In genomic region chr2:219294356-219295351, GRCh38 we compare ENCODE assay signal across 8 cellular contexts. TPM values are rescaled to one million over a fixed set of nuclear protein-coding genes. Genes with fewer than 3 reads are reported as not detected.
A peak's percentile ranks its signal among the peaks of the same experiment; 100 is the strongest.
DNase-seq lines count a peak whose midpoint lies in the region; FAIRE-seq and TF ChIP-seq lines count a peak whose summit lies in the region.

No MANE protein-coding gene starts in this region.

- H3K9me3 ChIP-seq in Loucy (ENCODE audit: insufficient read depth, low read depth, low read length), result no peaks in the 10 kb centered on the region
- H3K9me3 ChIP-seq in adipocyte (ENCODE audit: control insufficient read depth, low read length), result no peaks in the 10 kb centered on the region
- H3K9me3 ChIP-seq in right atrium auricular region, result no peaks in the 10 kb centered on the region
- H3K9me3 ChIP-seq in uterus, result no peaks in the 10 kb centered on the region

- no peaks in the 10 kb centered on the region for H3K9me2 ChIP-seq in Loucy (replicated peaks; ENCODE audit: low read depth, low read length)

- FAIRE-seq in H54 (lab: Jason Lieb, UNC), result no peak

- no peaks in the 10 kb centered on the region for H3F3A ChIP-seq in Loucy (ENCODE audit: low read depth)

- H3K79me2 ChIP-seq in Loucy (ENCODE audit: insufficient read depth, low read length), result no peaks in the 10 kb centered on the region

- H3K27me3 ChIP-seq in Loucy (ENCODE audit: insufficient read depth, low read length, poor library complexity, severe bottlenecking) (no peaks in the 10 kb centered on the region), adipocyte (replicated peaks; ENCODE audit: control insufficient read depth, insufficient read depth, low read length) (peaks cover 8% of the 10 kb centered on the region), right atrium auricular region (no peaks in the 10 kb centered on the region), uterus (no peaks in the 10 kb centered on the region)

- intact Hi-C loops in uterus (cut with DNase I; ENCODE audit: low total_unique reads), result loop anchor here (5.0 kb wide), 1 partner anchor 132 kb away; the partner anchor contains the start of gene NHEJ1

- peak overlapping the region; percentile 85 for H2AFZ ChIP-seq in Loucy (ENCODE audit: low read length)

- H4K20me1 ChIP-seq in Loucy (ENCODE audit: insufficient read depth, low read length, poor library complexity, severe bottlenecking), result no peaks in the 10 kb centered on the region

- TF ChIP-seq CTCF in Loucy (conservative IDR thresholded peaks at IDR 0.05; ENCODE audit: low read length), result peak; percentile 92
- peak; percentile 99 to 100 for TF ChIP-seq CTCF in right atrium auricular region (IDR thresholded peaks at IDR 0.05)
- TF ChIP-seq CTCF in uterus (IDR thresholded peaks at IDR 0.05), result peak; percentile 95 to 100 (median 100)

- peak overlapping the region; percentile 72 for H3K9ac ChIP-seq in Loucy (ENCODE audit: low read depth, low read length, poor library complexity, severe bottlenecking)
- H3K9ac ChIP-seq in adipocyte (ENCODE audit: low read length), result peak overlapping the region; percentile 81

- H3K36me3 ChIP-seq in Loucy (ENCODE audit: insufficient read depth, low read length) (no peaks in the 10 kb centered on the region), adipocyte (ENCODE audit: control insufficient read depth, insufficient read depth, low read length, severe bottlenecking) (no peaks in the 10 kb centered on the region), right atrium auricular region (no peaks in the 10 kb centered on the region), uterus (no peaks in the 10 kb centered on the region)

- H3K27ac ChIP-seq in right atrium auricular region, result peak overlapping the region; percentile 85 to 89
- peak overlapping the region; percentile 94 to 97 for H3K27ac ChIP-seq in uterus

- peak; percentile 96 for DNase-seq in GM03348 (ENCODE audit: low spot score)
- DNase-seq in H54 (ENCODE audit: insufficient read length, low spot score), result peak; percentile 87
- DNase-seq in SW 1271 (lab: John Stamatoyannopoulos, UW), result peak; percentile 39 to 69
- peak; percentile 92 for DNase-seq in adipocyte (ENCODE audit: low read depth)
- peak; percentile 87 for DNase-seq in right atrium auricular region (ENCODE audit: low spot score)
- DNase-seq in pulmonary artery endothelial cell (ENCODE audit: low read depth, low spot score), result peak; percentile 35
- DNase-seq in uterus, result peak; percentile 82 to 88

- peak overlapping the region; percentile 66 for H3K4me2 ChIP-seq in Loucy (ENCODE audit: low read depth, low read length, poor library complexity, severe bottlenecking)

- peaks cover 10% of the 10 kb centered on the region for H3K4me1 ChIP-seq in Loucy (ENCODE audit: insufficient read depth, low read length, poor library complexity, severe bottlenecking)
- H3K4me1 ChIP-seq in adipocyte (ENCODE audit: control insufficient read depth, insufficient read depth, low read length), result peaks cover 22% of the 10 kb centered on the region
- H3K4me1 ChIP-seq in right atrium auricular region, result peaks cover 0 to 14% of the 10 kb centered on the region in 2 donors
- H3K4me1 ChIP-seq in uterus, result peaks cover 4% of the 10 kb centered on the region in 2 donors

- TF ChIP-seq POLR2A in H54 (IDR thresholded peaks at IDR 0.05; ENCODE audit: low read depth, low read length) (peak; percentile 28; the same call in 1 of the 2 replicates), uterus (IDR thresholded peaks at IDR 0.05) (peak; percentile 31 to 75)

- H3K4me3 ChIP-seq in Loucy (ENCODE audit: low read length, poor library complexity, severe bottlenecking) (peak overlapping the region; percentile 81), adipocyte (ENCODE audit: low read length) (peak overlapping the region; percentile 75), right atrium auricular region (peak overlapping the region; percentile 47 to 61), uterus (peak overlapping the region; percentile 39 to 48)

RNA-seq across cellular contexts. Expression of gene PTPRN, which starts 14.5 kb away (rescaled TPM):
- total RNA-seq in right atrium auricular region (under 1 TPM in 1 of 2 donors, not detected in 1; 0.74 TPM), pulmonary artery endothelial cell (not detected in 2 replicates), uterus (under 1 TPM in 2 of 4 donors, not detected in 2; 0.21 to 0.55 TPM)

RNA-seq across cellular contexts. Expression of gene DNAJB2, which starts 15.5 kb away (rescaled TPM):
- 10 to 100 TPM; 33.3 to 38.7 TPM for total RNA-seq in right atrium auricular region
- 20.8 and 31.0 TPM in 2 replicates for total RNA-seq in pulmonary artery endothelial cell
- 10 to 100 TPM; 32.1 to 92.1 (median 69.1) TPM for total RNA-seq in uterus

RNA-seq across cellular contexts. Expression of gene RESP18, which starts 37.9 kb away (rescaled TPM):
- not detected for total RNA-seq in right atrium auricular region
- not detected in 2 replicates for total RNA-seq in pulmonary artery endothelial cell
- not detected for total RNA-seq in uterus

RNA-seq across cellular contexts. Expression of gene TUBA4A, which starts 40.9 kb away (rescaled TPM):
- 100 to 1,000 TPM in 1 of 2 donors, 10 to 100 TPM in 1; 51.7 to 159 TPM for total RNA-seq in right atrium auricular region
- 14.0 and 29.0 TPM in 2 replicates for total RNA-seq in pulmonary artery endothelial cell
- 10 to 100 TPM in 2 of 4 donors, 1 to 10 TPM in 2; 3.7 to 32.3 (median 7.3) TPM for total RNA-seq in uterus

RNA-seq across cellular contexts. Expression of gene TUBA4B, which starts 41.6 kb away (rescaled TPM):
- total RNA-seq in right atrium auricular region, result not detected
- total RNA-seq in pulmonary artery endothelial cell, result not detected in 2 replicates
- total RNA-seq in uterus, result under 1 TPM in 2 of 4 donors, not detected in 2; 0.43 to 0.83 TPM

Comparison
In these comparisons a context has a peak if more than half of its experiments do, and no peak if none do; other contexts are left out.
1. Peak in every context shown above with its lines: DNase-seq, H3K4me3 ChIP-seq and H3K27ac ChIP-seq.
2. DNase-seq: peak in every context shown above with its lines; median percentile 96 in GM03348; 92 in adipocyte; 87 in H54; 87 in right atrium auricular region; 85 in uterus; 54 in SW 1271; 35 in pulmonary artery endothelial cell.